In the genomic region with DNA sequence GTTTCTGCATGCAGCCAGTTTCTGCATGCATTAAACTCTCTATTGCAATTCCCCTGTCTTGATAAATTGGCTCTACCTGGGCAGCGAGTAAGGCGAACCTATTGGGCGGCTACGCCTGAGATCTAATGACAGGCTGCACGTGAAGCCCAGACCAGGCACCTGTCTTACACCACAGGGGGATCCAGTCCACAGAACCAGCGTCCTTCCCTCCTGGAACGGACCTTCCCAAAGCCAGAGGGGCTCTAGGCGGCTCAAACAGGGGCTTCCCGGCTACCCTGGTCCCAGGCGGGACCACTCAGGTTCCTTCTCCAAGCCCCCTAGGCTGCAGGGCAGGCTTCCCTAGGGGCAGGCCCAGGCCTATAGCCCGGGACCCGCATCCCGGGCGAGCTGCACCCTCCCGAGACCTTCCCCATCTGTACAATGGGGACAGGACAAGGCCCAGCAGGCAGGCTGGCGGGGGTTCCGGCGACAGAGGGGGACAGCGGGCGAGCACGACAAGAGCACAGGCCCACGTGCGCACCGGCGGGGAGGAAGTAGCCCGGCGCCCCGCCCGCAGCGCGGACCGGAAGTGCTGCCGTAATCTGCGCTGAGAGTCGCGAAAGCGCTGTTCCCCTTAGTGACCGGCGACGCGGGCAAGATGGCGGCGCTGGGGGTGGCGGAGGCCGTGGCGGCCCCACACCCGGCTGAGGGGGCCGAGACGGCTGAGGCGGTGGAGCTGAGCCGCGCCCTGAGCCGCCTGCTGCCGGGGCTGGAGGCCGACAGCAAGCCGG, we compare ENCODE assay signal across 1 cellular context.
TF ChIP-seq lines count a peak whose summit lies in the region.

A gene (plus strand): TSS at position 616 of the 770 bp plus-strand sequence. CDS start 22 bp downstream, at position 638.

TF ChIP-seq in H1, 55 proteins besides CTCF, POLR2A, EP300 and RAD21:
- TF ChIP-seq, protein P1, sequence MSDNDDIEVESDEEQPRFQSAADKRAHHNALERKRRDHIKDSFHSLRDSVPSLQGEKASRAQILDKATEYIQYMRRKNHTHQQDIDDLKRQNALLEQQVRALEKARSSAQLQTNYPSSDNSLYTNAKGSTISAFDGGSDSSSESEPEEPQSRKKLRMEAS (IDR thresholded peaks at IDR 0.05) = peak; percentile 99
- TF ChIP-seq EZH2 (IDR thresholded peaks at IDR 0.05; ENCODE audit: low read depth, low read length, severe bottlenecking) = no peak
- TF ChIP-seq CEBPB (IDR thresholded peaks at IDR 0.05; ENCODE audit: low read depth, low read length) = no peak
- 0 out of 2 replicates have a peak, but pooled peaks have one; percentile 18 for TF ChIP-seq CHD2 (IDR thresholded peaks at IDR 0.05; ENCODE audit: low read length)
- TF ChIP-seq SUZ12 (IDR thresholded peaks at IDR 0.05; ENCODE audit: low read length) = no peak
- no peak for TF ChIP-seq SRF (IDR thresholded peaks at IDR 0.05; ENCODE audit: low read depth, low read length)
- TF ChIP-seq, protein P2, sequence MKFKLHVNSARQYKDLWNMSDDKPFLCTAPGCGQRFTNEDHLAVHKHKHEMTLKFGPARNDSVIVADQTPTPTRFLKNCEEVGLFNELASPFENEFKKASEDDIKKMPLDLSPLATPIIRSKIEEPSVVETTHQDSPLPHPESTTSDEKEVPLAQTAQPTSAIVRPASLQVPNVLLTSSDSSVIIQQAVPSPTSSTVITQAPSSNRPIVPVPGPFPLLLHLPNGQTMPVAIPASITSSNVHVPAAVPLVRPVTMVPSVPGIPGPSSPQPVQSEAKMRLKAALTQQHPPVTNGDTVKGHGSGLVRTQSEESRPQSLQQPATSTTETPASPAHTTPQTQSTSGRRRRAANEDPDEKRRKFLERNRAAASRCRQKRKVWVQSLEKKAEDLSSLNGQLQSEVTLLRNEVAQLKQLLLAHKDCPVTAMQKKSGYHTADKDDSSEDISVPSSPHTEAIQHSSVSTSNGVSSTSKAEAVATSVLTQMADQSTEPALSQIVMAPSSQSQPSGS (IDR thresholded peaks at IDR 0.05; ENCODE audit: low read length) = no peak
- TF ChIP-seq TEAD4 (IDR thresholded peaks at IDR 0.05; ENCODE audit: low read depth, low read length) = no peak
- TF ChIP-seq YY1 (IDR thresholded peaks at IDR 0.05; ENCODE audit: low read depth, low read length) = peak; percentile 95
- TF ChIP-seq, protein P3, sequence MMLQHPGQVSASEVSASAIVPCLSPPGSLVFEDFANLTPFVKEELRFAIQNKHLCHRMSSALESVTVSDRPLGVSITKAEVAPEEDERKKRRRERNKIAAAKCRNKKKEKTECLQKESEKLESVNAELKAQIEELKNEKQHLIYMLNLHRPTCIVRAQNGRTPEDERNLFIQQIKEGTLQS (IDR thresholded peaks at IDR 0.05; ENCODE audit: insufficient read depth, low read depth, low read length) = 0 out of 2 replicates have a peak, but pooled peaks have one; percentile 32
- peak; percentile 82 to 89; a peak in 3 of 4 replicates for TF ChIP-seq SIN3A (conservative IDR thresholded peaks at IDR 0.05 in 1 of 2, IDR thresholded peaks at IDR 0.05 in 1 of 2; ENCODE audit: low read depth in 1 of 2, low read length in 2 of 2)
- TF ChIP-seq TAF1 (IDR thresholded peaks at IDR 0.05; ENCODE audit: low read depth, low read length) = peak; percentile 84
- TF ChIP-seq TBP (IDR thresholded peaks at IDR 0.05; ENCODE audit: low read depth, low read length) = peak; percentile 57; the same call in 1 of the 2 replicates
- peak; percentile 90; the same call in 1 of the 2 replicates for TF ChIP-seq GABPA (IDR thresholded peaks at IDR 0.05; ENCODE audit: borderline replicate concordance, insufficient read depth, low read length)
- peak; percentile 47; the same call in 1 of the 2 replicates for TF ChIP-seq PHF8 (conservative IDR thresholded peaks at IDR 0.05; ENCODE audit: low read depth, low read length)
- TF ChIP-seq KDM4A (IDR thresholded peaks at IDR 0.05; ENCODE audit: low read depth, low read length, severe bottlenecking) = peak; percentile 68
- TF ChIP-seq TAF7 (optimal IDR thresholded peaks at IDR 0.05; ENCODE audit: borderline replicate concordance, low read depth, low read length) = no peak
- TF ChIP-seq, protein P4, sequence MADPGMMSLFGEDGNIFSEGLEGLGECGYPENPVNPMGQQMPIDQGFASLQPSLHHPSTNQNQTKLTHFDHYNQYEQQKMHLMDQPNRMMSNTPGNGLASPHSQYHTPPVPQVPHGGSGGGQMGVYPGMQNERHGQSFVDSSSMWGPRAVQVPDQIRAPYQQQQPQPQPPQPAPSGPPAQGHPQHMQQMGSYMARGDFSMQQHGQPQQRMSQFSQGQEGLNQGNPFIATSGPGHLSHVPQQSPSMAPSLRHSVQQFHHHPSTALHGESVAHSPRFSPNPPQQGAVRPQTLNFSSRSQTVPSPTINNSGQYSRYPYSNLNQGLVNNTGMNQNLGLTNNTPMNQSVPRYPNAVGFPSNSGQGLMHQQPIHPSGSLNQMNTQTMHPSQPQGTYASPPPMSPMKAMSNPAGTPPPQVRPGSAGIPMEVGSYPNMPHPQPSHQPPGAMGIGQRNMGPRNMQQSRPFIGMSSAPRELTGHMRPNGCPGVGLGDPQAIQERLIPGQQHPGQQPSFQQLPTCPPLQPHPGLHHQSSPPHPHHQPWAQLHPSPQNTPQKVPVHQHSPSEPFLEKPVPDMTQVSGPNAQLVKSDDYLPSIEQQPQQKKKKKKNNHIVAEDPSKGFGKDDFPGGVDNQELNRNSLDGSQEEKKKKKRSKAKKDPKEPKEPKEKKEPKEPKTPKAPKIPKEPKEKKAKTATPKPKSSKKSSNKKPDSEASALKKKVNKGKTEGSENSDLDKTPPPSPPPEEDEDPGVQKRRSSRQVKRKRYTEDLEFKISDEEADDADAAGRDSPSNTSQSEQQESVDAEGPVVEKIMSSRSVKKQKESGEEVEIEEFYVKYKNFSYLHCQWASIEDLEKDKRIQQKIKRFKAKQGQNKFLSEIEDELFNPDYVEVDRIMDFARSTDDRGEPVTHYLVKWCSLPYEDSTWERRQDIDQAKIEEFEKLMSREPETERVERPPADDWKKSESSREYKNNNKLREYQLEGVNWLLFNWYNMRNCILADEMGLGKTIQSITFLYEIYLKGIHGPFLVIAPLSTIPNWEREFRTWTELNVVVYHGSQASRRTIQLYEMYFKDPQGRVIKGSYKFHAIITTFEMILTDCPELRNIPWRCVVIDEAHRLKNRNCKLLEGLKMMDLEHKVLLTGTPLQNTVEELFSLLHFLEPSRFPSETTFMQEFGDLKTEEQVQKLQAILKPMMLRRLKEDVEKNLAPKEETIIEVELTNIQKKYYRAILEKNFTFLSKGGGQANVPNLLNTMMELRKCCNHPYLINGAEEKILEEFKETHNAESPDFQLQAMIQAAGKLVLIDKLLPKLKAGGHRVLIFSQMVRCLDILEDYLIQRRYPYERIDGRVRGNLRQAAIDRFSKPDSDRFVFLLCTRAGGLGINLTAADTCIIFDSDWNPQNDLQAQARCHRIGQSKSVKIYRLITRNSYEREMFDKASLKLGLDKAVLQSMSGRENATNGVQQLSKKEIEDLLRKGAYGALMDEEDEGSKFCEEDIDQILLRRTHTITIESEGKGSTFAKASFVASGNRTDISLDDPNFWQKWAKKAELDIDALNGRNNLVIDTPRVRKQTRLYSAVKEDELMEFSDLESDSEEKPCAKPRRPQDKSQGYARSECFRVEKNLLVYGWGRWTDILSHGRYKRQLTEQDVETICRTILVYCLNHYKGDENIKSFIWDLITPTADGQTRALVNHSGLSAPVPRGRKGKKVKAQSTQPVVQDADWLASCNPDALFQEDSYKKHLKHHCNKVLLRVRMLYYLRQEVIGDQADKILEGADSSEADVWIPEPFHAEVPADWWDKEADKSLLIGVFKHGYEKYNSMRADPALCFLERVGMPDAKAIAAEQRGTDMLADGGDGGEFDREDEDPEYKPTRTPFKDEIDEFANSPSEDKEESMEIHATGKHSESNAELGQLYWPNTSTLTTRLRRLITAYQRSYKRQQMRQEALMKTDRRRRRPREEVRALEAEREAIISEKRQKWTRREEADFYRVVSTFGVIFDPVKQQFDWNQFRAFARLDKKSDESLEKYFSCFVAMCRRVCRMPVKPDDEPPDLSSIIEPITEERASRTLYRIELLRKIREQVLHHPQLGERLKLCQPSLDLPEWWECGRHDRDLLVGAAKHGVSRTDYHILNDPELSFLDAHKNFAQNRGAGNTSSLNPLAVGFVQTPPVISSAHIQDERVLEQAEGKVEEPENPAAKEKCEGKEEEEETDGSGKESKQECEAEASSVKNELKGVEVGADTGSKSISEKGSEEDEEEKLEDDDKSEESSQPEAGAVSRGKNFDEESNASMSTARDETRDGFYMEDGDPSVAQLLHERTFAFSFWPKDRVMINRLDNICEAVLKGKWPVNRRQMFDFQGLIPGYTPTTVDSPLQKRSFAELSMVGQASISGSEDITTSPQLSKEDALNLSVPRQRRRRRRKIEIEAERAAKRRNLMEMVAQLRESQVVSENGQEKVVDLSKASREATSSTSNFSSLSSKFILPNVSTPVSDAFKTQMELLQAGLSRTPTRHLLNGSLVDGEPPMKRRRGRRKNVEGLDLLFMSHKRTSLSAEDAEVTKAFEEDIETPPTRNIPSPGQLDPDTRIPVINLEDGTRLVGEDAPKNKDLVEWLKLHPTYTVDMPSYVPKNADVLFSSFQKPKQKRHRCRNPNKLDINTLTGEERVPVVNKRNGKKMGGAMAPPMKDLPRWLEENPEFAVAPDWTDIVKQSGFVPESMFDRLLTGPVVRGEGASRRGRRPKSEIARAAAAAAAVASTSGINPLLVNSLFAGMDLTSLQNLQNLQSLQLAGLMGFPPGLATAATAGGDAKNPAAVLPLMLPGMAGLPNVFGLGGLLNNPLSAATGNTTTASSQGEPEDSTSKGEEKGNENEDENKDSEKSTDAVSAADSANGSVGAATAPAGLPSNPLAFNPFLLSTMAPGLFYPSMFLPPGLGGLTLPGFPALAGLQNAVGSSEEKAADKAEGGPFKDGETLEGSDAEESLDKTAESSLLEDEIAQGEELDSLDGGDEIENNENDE (IDR thresholded peaks at IDR 0.05; ENCODE audit: insufficient replicate concordance, low read length) = no peak
- TF ChIP-seq, protein P5, sequence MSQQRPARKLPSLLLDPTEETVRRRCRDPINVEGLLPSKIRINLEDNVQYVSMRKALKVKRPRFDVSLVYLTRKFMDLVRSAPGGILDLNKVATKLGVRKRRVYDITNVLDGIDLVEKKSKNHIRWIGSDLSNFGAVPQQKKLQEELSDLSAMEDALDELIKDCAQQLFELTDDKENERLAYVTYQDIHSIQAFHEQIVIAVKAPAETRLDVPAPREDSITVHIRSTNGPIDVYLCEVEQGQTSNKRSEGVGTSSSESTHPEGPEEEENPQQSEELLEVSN (IDR thresholded peaks at IDR 0.05) = peak; percentile 99
- peak; percentile 36; the same call in 1 of the 2 replicates for TF ChIP-seq KDM5A (IDR thresholded peaks at IDR 0.05; ENCODE audit: low read length)
